In genomic region chr3:152296990-152297389, GRCh38 we compare ENCODE assay signal across 11 cellular contexts. TPM values are rescaled to one million over a fixed set of nuclear protein-coding genes. Genes with fewer than 3 reads are reported as not detected.
DNase-seq lines count a peak whose midpoint lies in the region; ATAC-seq and TF ChIP-seq lines count a peak whose summit lies in the region.
"Had no signal": no experiment of that assay in that cellular context is flagged by ENCODE, and none has a peak within 500 bp of the region (broad histone marks: within the 10 kb centered on the region; RNA-seq: fewer than 3 reads in every experiment).

No MANE protein-coding gene starts in this region.

- H3K36me3 ChIP-seq in ascending aorta, result peaks cover 0 to 8% of the 10 kb centered on the region in 2 donors
- peaks cover 0 to 10% of the 10 kb centered on the region in 2 donors for H3K36me3 ChIP-seq in gastrocnemius medialis

- H3K4me3 Mint-ChIP-seq in activated CD4-positive, alpha-beta T cell treated with anti-CD3 and anti-CD28 coated beads, Interleukin-2, amount 10 ng/mL, durations not matched to agents 24 days and 14 days, result peak overlapping the region; percentile 10

- peaks cover 39% of the 10 kb centered on the region for H3K36me3 Mint-ChIP-seq in activated CD4-positive, alpha-beta T cell treated with anti-CD3 and anti-CD28 coated beads, Interleukin-2, amount 10 ng/mL, durations not matched to agents 24 days and 14 days (ENCODE audit: low read depth)

- H3K4me1 ChIP-seq in ascending aorta, result peaks cover 8 to 62% of the 10 kb centered on the region in 2 donors
- peaks cover 57 to 59% of the 10 kb centered on the region in 2 donors for H3K4me1 ChIP-seq in gastrocnemius medialis

- in situ Hi-C loops in gastrocnemius medialis (cut with MboI; ENCODE audit: low sequenced_read_pairs in 4 of 4), result no loop called here

- H3K4me3 ChIP-seq in ascending aorta (peak overlapping the region in 1 of 2 donors; percentile 12), gastrocnemius medialis (no peak overlapping the region)
- H3K4me3 ChIP-seq: heart left ventricle had no signal

- H3K4me1 Mint-ChIP-seq in activated CD4-positive, alpha-beta T cell treated with anti-CD3 and anti-CD28 coated beads, Interleukin-2, amount 10 ng/mL, durations not matched to agents 24 days and 14 days, result peaks cover 60% of the 10 kb centered on the region

- H3K27ac ChIP-seq in ascending aorta (peak overlapping the region; percentile 77 to 83), gastrocnemius medialis (peak overlapping the region; percentile 85 to 92 (median 88))

- H3K27me3 ChIP-seq in ascending aorta (no peaks in the 10 kb centered on the region), gastrocnemius medialis (no peaks in the 10 kb centered on the region)
- H3K27me3 ChIP-seq: heart left ventricle had no signal

- no peaks in the 10 kb centered on the region for H3K9me3 Mint-ChIP-seq in activated CD4-positive, alpha-beta T cell treated with anti-CD3 and anti-CD28 coated beads, Interleukin-2, amount 10 ng/mL, durations not matched to agents 24 days and 14 days

- TF ChIP-seq CTCF in ascending aorta (IDR thresholded peaks at IDR 0.05), result no peak
- TF ChIP-seq CTCF in gastrocnemius medialis (IDR thresholded peaks at IDR 0.05 in 4 of 5, conservative IDR thresholded peaks at IDR 0.05 in 1 of 5), result no peak

- no peak for DNase-seq in activated CD4-positive, alpha-beta T cell treated with anti-CD3 and anti-CD28 coated beads, Interleukin-2, amount 10 ng/mL, durations not matched to agents 24 days and 14 days
- no peak for DNase-seq in activated CD4-positive, alpha-beta T cell treated with anti-CD3 and anti-CD28 coated beads, Interleukin-2, amount 50 U/mL, for 48 hours
- DNase-seq in NOMO-1 treated with DMSO at 0.1 percent for 48 hours (lab: John Stamatoyannopoulos, UW; ENCODE audit: unreplicated experiment), result peak; percentile 78
- no peak for DNase-seq in ascending aorta (ENCODE audit: low spot score in 2 of 2)
- no peak for DNase-seq in gastrocnemius medialis
- DNase-seq in amniotic stem cell (lab: John Stamatoyannopoulos, UW), result no peak
- DNase-seq in NCI-H524 treated with DMSO at 0.1 percent for 48 hours (lab: John Stamatoyannopoulos, UW), result no peak
- DNase-seq: heart left ventricle, NCI-H2171 had no signal

- peak overlapping the region; percentile 59 for H3K27ac Mint-ChIP-seq in activated CD4-positive, alpha-beta T cell treated with anti-CD3 and anti-CD28 coated beads, Interleukin-2, amount 10 ng/mL, durations not matched to agents 24 days and 14 days

- TF ChIP-seq POLR2A in gastrocnemius medialis (IDR thresholded peaks at IDR 0.05), result no peak

- ATAC-seq in gastrocnemius medialis (no peak), GM19328 (IDR thresholded peaks at IDR 0.05; ENCODE audit: unreplicated experiment) (no peak)
- ATAC-seq: heart left ventricle, left lobe of liver had no signal

- intact Hi-C loops in activated CD4-positive, alpha-beta T cell treated with anti-CD3 and anti-CD28 coated beads, Interleukin-2, amount 10 ng/mL, durations not matched to agents 24 days and 14 days (cut with micrococcal nuclease), result loop anchor here (5.0 kb wide), 1 partner anchor 35 kb away; no protein-coding TSS in a partner anchor
- intact Hi-C loops in ascending aorta (cut with DNase I) (loop anchor here (5.0 kb wide), 1 partner anchor 225 kb away; no protein-coding TSS in a partner anchor), gastrocnemius medialis (cut with DNase I; ENCODE audit: low total_unique reads) (no loop called here)

- H3K9me3 ChIP-seq in ascending aorta (no peaks in the 10 kb centered on the region), gastrocnemius medialis (no peaks in the 10 kb centered on the region)
- H3K9me3 ChIP-seq: heart left ventricle had no signal

- no peaks in the 10 kb centered on the region for H3K27me3 Mint-ChIP-seq in activated CD4-positive, alpha-beta T cell treated with anti-CD3 and anti-CD28 coated beads, Interleukin-2, amount 10 ng/mL, durations not matched to agents 24 days and 14 days

RNA-seq across cellular contexts. Expression of gene MBNL1, which starts 28.3 kb away (rescaled TPM):
- total RNA-seq in activated CD4-positive, alpha-beta T cell treated with anti-CD3 and anti-CD28 coated beads, Interleukin-2, amount 10 ng/mL, durations not matched to agents 24 days and 14 days, result 296 and 298 TPM in 2 replicates
- total RNA-seq in ascending aorta (350 TPM), gastrocnemius medialis (100 to 1,000 TPM; 519 to 597 (median 557) TPM)
